ENCODE assay signal across 17 cellular contexts in the genomic region with DNA sequence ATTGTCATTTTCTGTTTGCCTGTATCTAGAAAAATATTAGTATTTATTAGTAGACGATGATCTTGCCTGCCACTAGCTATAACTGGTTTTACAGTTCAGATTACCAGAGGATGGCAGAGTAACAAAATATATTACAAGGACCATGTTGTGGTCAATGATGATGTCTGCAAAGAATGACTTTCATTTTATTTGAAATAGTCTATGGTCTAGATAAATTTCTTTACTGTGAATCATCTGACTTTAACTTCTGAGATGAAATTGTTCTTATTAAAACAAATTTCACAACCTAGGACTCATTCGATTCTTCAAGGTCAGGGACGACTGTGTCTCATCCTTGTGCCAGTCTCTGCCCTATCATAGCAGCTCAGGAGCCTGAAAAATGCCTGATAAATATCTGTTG.
DNase-seq lines count a peak whose midpoint lies in the region; ATAC-seq and TF ChIP-seq lines count a peak whose summit lies in the region.
"Had no signal": no experiment of that assay in that cellular context is flagged by ENCODE, and none has a peak within 500 bp of the region (broad histone marks: within the 10 kb centered on the region; RNA-seq: fewer than 3 reads in every experiment).

No MANE protein-coding gene starts in this region.

- H3K27ac ChIP-seq in SJSA1 (peak overlapping the region; percentile 26; the same call in 1 of the 2 replicates), fibroblast of lung (ENCODE audit: insufficient read depth, low read length) (peak overlapping the region; percentile 93), mesendoderm (ENCODE audit: low read depth, low read length) (no peak overlapping the region)
- H3K27ac ChIP-seq: vagina had no signal

- no peaks in the 10 kb centered on the region for H3K36me3 Mint-ChIP-seq in T-cell
- H3K36me3 Mint-ChIP-seq: CD4-positive, alpha-beta memory T cell had no signal

- H3K36me3 ChIP-seq in SJSA1 (no peaks in the 10 kb centered on the region), fibroblast of lung (ENCODE audit: control insufficient read depth, insufficient read depth, low read length) (no peaks in the 10 kb centered on the region), mesendoderm (ENCODE audit: control insufficient read depth, insufficient read depth, low read length) (no peaks in the 10 kb centered on the region)
- H3K36me3 ChIP-seq: vagina had no signal

- H3K4me3 ChIP-seq in SJSA1 (no peak overlapping the region), fibroblast of lung (replicated peaks in 1 of 4; ENCODE audit: control extremely low read depth in 1 of 4, insufficient read depth in 1 of 4, low read depth in 3 of 4, low read length in 4 of 4) (no peak overlapping the region), skeletal muscle cell (ENCODE audit: low read depth, low read length) (no peak overlapping the region), mesendoderm (ENCODE audit: low read length) (no peak overlapping the region)
- H3K4me3 ChIP-seq: vagina had no signal

- H4K20me1 ChIP-seq in fibroblast of lung (ENCODE audit: control insufficient read depth, extremely low read depth, insufficient read depth, low read length), result no peaks in the 10 kb centered on the region

- H4K5ac ChIP-seq in mesendoderm (ENCODE audit: low read length), result no peak overlapping the region

- TF ChIP-seq CTCF in fibroblast of lung (conservative IDR thresholded peaks at IDR 0.05 in 1 of 2, IDR thresholded peaks at IDR 0.05 in 1 of 2; ENCODE audit: low read depth in 1 of 2, low read length in 2 of 2), result no peak

- peaks cover 11 to 17% of the 10 kb centered on the region in 2 donors for H3K27me3 Mint-ChIP-seq in T-cell

- H3K18ac ChIP-seq in mesendoderm (ENCODE audit: low read length), result no peak overlapping the region

- H3K9me3 ChIP-seq in SJSA1 (replicated peaks), result no peaks in the 10 kb centered on the region
- H3K9me3 ChIP-seq in fibroblast of lung (ENCODE audit: control insufficient read depth, insufficient read depth, low read depth, low read length), result no peaks in the 10 kb centered on the region
- H3K9me3 ChIP-seq: vagina had no signal

- no peak overlapping the region for H3K23ac ChIP-seq in mesendoderm (ENCODE audit: low read length)

- DNase-seq in GM03348 (ENCODE audit: low spot score), result peak; percentile 66
- DNase-seq in SJSA1 (ENCODE audit: low read depth in 1 of 2, low spot score in 2 of 2), result peak in 1 of 2 experiments; percentile 4
- DNase-seq in fibroblast of lung (ENCODE audit: low read depth in 2 of 2), result peak; percentile 85 to 87
- DNase-seq in skeletal muscle cell (ENCODE audit: low read depth), result peak; percentile 65
- DNase-seq in GM19240 (ENCODE audit: insufficient read length, low spot score), result no peak
- DNase-seq in T-cell, result no peak
- DNase-seq in mesendoderm, result no peak
- DNase-seq: activated CD4-positive, alpha-beta T cell treated with anti-CD3 and anti-CD28 coated beads for 1 hour; activated naive CD8-positive, alpha-beta T cell treated with anti-CD3 and anti-CD28 coated beads, Interleukin-2, amount 50 U/mL, for 24 hours; activated T-cell treated with anti-CD3 and anti-CD28 coated beads for 4 hours; CD4-positive, alpha-beta memory T cell; GDM1; kidney; stimulated activated CD4-positive, alpha-beta T cell treated with anti-CD3 and anti-CD28 coated beads, Interleukin-1b, Interleukin-23, amount 100 ng/mL, for 48 hours had no signal

- no peak for ATAC-seq in GM21390 (IDR thresholded peaks at IDR 0.05; ENCODE audit: unreplicated experiment)
- ATAC-seq in T-cell (replicated peaks in 1 of 4), result no peak
- ATAC-seq: activated naive CD8-positive, alpha-beta T cell treated with anti-CD3 and anti-CD28 coated beads, Interleukin-2, amount 50 U/mL, for 24 hours had no signal

- H3K9ac ChIP-seq in fibroblast of lung (ENCODE audit: insufficient read depth, low read length) (no peak overlapping the region), mesendoderm (ENCODE audit: low read length) (no peak overlapping the region)

- no peak overlapping the region for H3K4ac ChIP-seq in mesendoderm (ENCODE audit: low read depth, low read length)

- no peaks in the 10 kb centered on the region for H3K9me3 Mint-ChIP-seq in T-cell
- H3K9me3 Mint-ChIP-seq: activated naive CD8-positive, alpha-beta T cell treated with anti-CD3 and anti-CD28 coated beads, Interleukin-2, amount 50 U/mL, for 24 hours; T-helper 1 cell treated with Interleukin-12 subunit alpha and Interleukin-12 subunit beta and Interleukin-4 antibody, amounts not matched to agents 30 μg/mL and 1 μg/mL, for 36 hours had no signal

- no peak overlapping the region for H2AK5ac ChIP-seq in mesendoderm (ENCODE audit: low read length)

- peaks cover 8% of the 10 kb centered on the region for H3K4me1 ChIP-seq in SJSA1 (replicated peaks)
- H3K4me1 ChIP-seq in fibroblast of lung (ENCODE audit: control insufficient read depth, extremely low read depth, insufficient read depth, low read length), result peaks cover 16% of the 10 kb centered on the region
- H3K4me1 ChIP-seq in mesendoderm (ENCODE audit: control insufficient read depth, low read depth, low read length), result no peaks in the 10 kb centered on the region
- H3K4me1 ChIP-seq: vagina had no signal

- H4K8ac ChIP-seq in mesendoderm (ENCODE audit: low read depth, low read length), result no peak overlapping the region

- no peaks in the 10 kb centered on the region for H3K79me2 ChIP-seq in fibroblast of lung (ENCODE audit: control insufficient read depth, insufficient read depth, low read length)
- no peaks in the 10 kb centered on the region for H3K79me2 ChIP-seq in mesendoderm (ENCODE audit: control insufficient read depth, insufficient read depth, low read length)

- H3K4me3 Mint-ChIP-seq in T-cell, result no peak overlapping the region
- H3K4me3 Mint-ChIP-seq: activated naive CD8-positive, alpha-beta T cell treated with anti-CD3 and anti-CD28 coated beads, Interleukin-2, amount 50 U/mL, for 24 hours; CD4-positive, alpha-beta memory T cell; T-helper 1 cell treated with Interleukin-12 subunit alpha and Interleukin-12 subunit beta and Interleukin-4 antibody, amounts not matched to agents 30 μg/mL and 1 μg/mL, for 36 hours had no signal

- H2AFZ ChIP-seq in fibroblast of lung (ENCODE audit: low read length), result no peak overlapping the region

- no peaks in the 10 kb centered on the region for H3K79me1 ChIP-seq in mesendoderm (ENCODE audit: low read length)

- POLR2A ChIA-PET in T-cell (lab: Charles Lee), result no interaction called here

- H2BK5ac ChIP-seq in mesendoderm (ENCODE audit: low read length), result no peak overlapping the region

- H3K27ac Mint-ChIP-seq in T-cell, result no peak overlapping the region
- H3K27ac Mint-ChIP-seq: activated naive CD8-positive, alpha-beta T cell treated with anti-CD3 and anti-CD28 coated beads, Interleukin-2, amount 50 U/mL, for 24 hours; CD4-positive, alpha-beta memory T cell; T-helper 1 cell treated with Interleukin-12 subunit alpha and Interleukin-12 subunit beta and Interleukin-4 antibody, amounts not matched to agents 30 μg/mL and 1 μg/mL, for 36 hours had no signal

- CTCF ChIA-PET in T-cell (lab: Charles Lee), result interaction anchor here in 1 of 2 donors (0.6 kb wide), 1 partner anchor 22 kb away, joined by 4 read pairs; no protein-coding TSS in a partner anchor

- no peaks in the 10 kb centered on the region for H3K4me1 Mint-ChIP-seq in T-cell
- H3K4me1 Mint-ChIP-seq: activated naive CD8-positive, alpha-beta T cell treated with anti-CD3 and anti-CD28 coated beads, Interleukin-2, amount 50 U/mL, for 24 hours; CD4-positive, alpha-beta memory T cell had no signal

- no peak overlapping the region for H2BK120ac ChIP-seq in mesendoderm (ENCODE audit: low read depth, low read length)

- H3K56ac ChIP-seq in mesendoderm (ENCODE audit: low read length), result no peak overlapping the region

- H3K27me3 ChIP-seq in SJSA1 (replicated peaks) (no peaks in the 10 kb centered on the region), fibroblast of lung (ENCODE audit: control insufficient read depth, insufficient read depth, low read length) (no peaks in the 10 kb centered on the region), mesendoderm (ENCODE audit: insufficient read depth, low read length, poor library complexity) (no peaks in the 10 kb centered on the region)
- H3K27me3 ChIP-seq: vagina had no signal

- no CpG with 5 or more reads among the region's 3 CpGs for WGBS in mesendoderm (ENCODE audit: extremely low coverage, insufficient coverage, low lambda C conversion rate)

- no peak overlapping the region for H2BK15ac ChIP-seq in mesendoderm (replicated peaks; ENCODE audit: low read depth)

- peak overlapping the region; percentile 64 for H3K4me2 ChIP-seq in fibroblast of lung (ENCODE audit: extremely low read depth, insufficient read depth, low read length)
- H3K4me2 ChIP-seq in mesendoderm (ENCODE audit: low read length), result no peak overlapping the region

Comparison
In these comparisons a context has a peak if more than half of its experiments do, and no peak if none do; other contexts are left out.
1. DNase-seq: peak in GM03348 (single experiment), fibroblast of lung (2 of 2) and skeletal muscle cell (single experiment); none in GM19240 (single experiment), T-cell (0 of 34) and mesendoderm (single experiment).